In the genomic region with DNA sequence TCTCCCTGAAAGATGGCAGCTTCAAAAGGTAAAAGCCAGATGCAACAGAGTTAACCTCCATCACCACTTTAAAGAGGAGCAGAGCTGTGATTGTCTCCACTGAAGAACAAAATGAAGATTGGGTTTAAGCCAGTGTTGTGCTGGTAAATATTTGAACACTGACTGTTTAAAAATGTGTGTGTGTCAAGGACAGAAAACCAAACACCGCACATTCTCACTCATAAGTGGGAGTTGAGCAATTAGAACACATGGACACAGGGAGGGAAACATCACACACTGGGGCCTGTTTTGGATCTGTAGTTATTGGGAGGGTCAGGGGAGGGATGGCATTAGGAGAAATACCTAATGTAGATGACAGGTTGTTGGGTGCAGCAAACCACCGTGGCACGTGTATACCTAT, we compare ENCODE assay signal across 23 cellular contexts.
DNase-seq lines count a peak whose midpoint lies in the region; ATAC-seq, FAIRE-seq and TF ChIP-seq lines count a peak whose summit lies in the region.
"Had no signal": no experiment of that assay in that cellular context is flagged by ENCODE, and none has a peak within 500 bp of the region (broad histone marks: within the 10 kb centered on the region; RNA-seq: fewer than 3 reads in every experiment).

No MANE protein-coding gene starts in this region.

- H3K36me3 ChIP-seq in endocrine pancreas (ENCODE audit: control insufficient read depth, insufficient read depth, low read length) (no peaks in the 10 kb centered on the region), osteoblast (ENCODE audit: insufficient read depth, low read length) (no peaks in the 10 kb centered on the region)
- H3K36me3 ChIP-seq: adrenal gland, suprapubic skin had no signal

- H3K4me1 ChIP-seq in endocrine pancreas (ENCODE audit: control insufficient read depth, insufficient read depth, low read length) (peaks cover 20% of the 10 kb centered on the region), osteoblast (ENCODE audit: insufficient read depth, low read length) (peaks cover 19% of the 10 kb centered on the region)
- H3K4me1 ChIP-seq: adrenal gland, suprapubic skin had no signal

- H3K4me3 ChIP-seq in endocrine pancreas (ENCODE audit: control insufficient read depth, insufficient read depth, low read length) (peak overlapping the region; percentile 40), osteoblast (ENCODE audit: insufficient read depth, low read length) (no peak overlapping the region)
- H3K4me3 ChIP-seq: adrenal gland, suprapubic skin had no signal

- ATAC-seq in HG03460 (IDR thresholded peaks at IDR 0.05; ENCODE audit: unreplicated experiment): no peak
- ATAC-seq: sciatic nerve, T-helper 17 cell, WTC11 had no signal

- no peaks in the 10 kb centered on the region for H3K79me2 ChIP-seq in osteoblast (ENCODE audit: insufficient read depth, low read length)

- no peak for FAIRE-seq in frontal cortex (lab: Jason Lieb, UNC)
- FAIRE-seq: kidney had no signal

- no peaks in the 10 kb centered on the region for H4K20me1 ChIP-seq in osteoblast (ENCODE audit: insufficient read depth, low read length)

- TF ChIP-seq CTCF in osteoblast (IDR thresholded peaks at IDR 0.05; ENCODE audit: extremely low read depth, low read depth, low read length): no peak

- H2AFZ ChIP-seq in osteoblast (ENCODE audit: low read length): no peak overlapping the region

- peak overlapping the region; percentile 2 for H3K27ac ChIP-seq in osteoblast (ENCODE audit: low read depth, low read length)
- H3K27ac ChIP-seq: adrenal gland, suprapubic skin had no signal

- peak; percentile 59 for DNase-seq in EL
- peak; percentile 85 for DNase-seq in NCI-H748 (lab: John Stamatoyannopoulos, UW; ENCODE audit: unreplicated experiment)
- DNase-seq in osteoblast (ENCODE audit: insufficient read length, low spot score, missing footprints): no peak
- no peak for DNase-seq in GM19238 (ENCODE audit: insufficient read length, low spot score)
- DNase-seq in frontal cortex (ENCODE audit: low spot score in 2 of 2): no peak
- DNase-seq: activated CD4-positive, alpha-beta memory T cell treated with anti-CD3 and anti-CD28 coated beads for 36 hours; activated gamma-delta T cell; adrenal gland; CD8-positive, alpha-beta memory T cell; foreskin melanocyte; hypothalamus; kidney; mesenchymal stem cell; naive B cell; NCI-H1417 treated with DMSO at 0.1 percent for 48 hours; NCI-H2171 treated with DMSO at 0.1 percent for 48 hours; NCI-H82; T-helper 17 cell had no signal

- H3K9me3 ChIP-seq in endocrine pancreas (ENCODE audit: control insufficient read depth, low read length) (no peaks in the 10 kb centered on the region), osteoblast (ENCODE audit: low read depth, low read length) (no peaks in the 10 kb centered on the region)
- H3K9me3 ChIP-seq: adrenal gland, suprapubic skin had no signal

- H3K27me3 ChIP-seq in endocrine pancreas (ENCODE audit: control insufficient read depth, insufficient read depth, low read length) (no peaks in the 10 kb centered on the region), osteoblast (ENCODE audit: insufficient read depth, low read length) (no peaks in the 10 kb centered on the region)
- H3K27me3 ChIP-seq: adrenal gland, suprapubic skin had no signal

- H3K9ac ChIP-seq in endocrine pancreas (ENCODE audit: control insufficient read depth, insufficient read depth, low read length): no peak overlapping the region

- H3K4me2 ChIP-seq in osteoblast (ENCODE audit: insufficient read depth, low read length): no peak overlapping the region

Comparison
In these comparisons a context has a peak if more than half of its experiments do, and no peak if none do; other contexts are left out.
1. DNase-seq: peak in EL (single experiment) and NCI-H748 (single experiment); none in osteoblast (single experiment), GM19238 (single experiment) and frontal cortex (0 of 2).